Comparison of ENCODE assay signal across 8 cellular contexts in the genomic region with DNA sequence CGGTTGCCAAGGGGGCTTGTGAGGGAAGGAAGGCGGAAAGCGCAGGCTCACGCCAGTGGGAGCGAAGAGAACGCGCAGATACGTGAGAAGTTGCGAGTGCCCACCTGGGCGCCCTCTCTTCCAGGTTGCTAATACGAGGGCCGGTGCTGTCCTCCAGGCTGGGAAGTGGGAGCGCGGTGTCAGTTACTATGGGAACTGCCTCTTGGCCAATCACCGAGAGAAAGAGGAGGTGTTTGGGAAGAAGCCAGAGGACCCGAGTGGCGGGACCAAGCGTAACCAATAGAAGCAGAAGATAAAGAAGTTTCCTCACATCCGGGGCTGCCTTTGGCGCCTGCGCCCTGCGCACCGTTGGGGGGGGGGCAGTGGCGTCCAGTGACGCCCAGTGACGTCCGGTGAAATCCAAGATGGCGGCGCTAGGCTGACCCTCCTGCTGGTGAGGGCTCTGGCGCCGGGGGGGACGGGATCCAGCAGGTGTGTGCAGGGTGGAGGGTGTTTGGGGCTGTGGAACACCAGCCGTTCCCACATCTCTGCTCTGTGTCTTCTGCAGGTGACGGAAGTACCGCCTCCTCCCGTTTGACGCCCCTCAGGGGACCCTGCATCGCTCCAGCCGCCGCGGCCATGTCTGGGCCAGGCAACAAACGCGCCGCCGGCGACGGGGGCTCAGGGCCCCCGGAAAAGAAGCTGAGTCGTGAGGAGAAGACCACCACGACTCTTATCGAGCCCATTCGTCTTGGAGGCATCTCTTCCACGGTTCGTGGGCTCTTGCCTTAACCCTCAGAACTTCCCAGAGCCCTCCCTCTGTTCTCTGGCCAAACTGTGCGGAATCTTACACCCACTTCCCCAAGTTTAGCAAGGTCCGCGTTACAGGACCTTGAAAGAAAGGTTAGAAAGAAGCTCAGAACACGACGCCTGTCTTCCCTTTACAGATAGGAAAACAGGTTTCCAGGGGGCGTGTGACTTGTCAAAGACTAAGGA. TPM values are rescaled to one million over a fixed set of nuclear protein-coding genes. Genes with fewer than 3 reads are reported as not detected.
DNase-seq lines count a peak whose midpoint lies in the region; ATAC-seq and TF ChIP-seq lines count a peak whose summit lies in the region.

A gene (minus strand): TSS at position 135 of the 975 bp plus-strand sequence. CDS start 314 bp downstream, outside the sequence.
A gene (plus strand): TSS at position 395 of the 975 bp plus-strand sequence. CDS start 224 bp downstream, at position 619.

- DNase-seq in GM13976 (ENCODE audit: low spot score) (peak; percentile 99), NCI-H1436 treated with DMSO at 0.1 percent for 48 hours (lab: John Stamatoyannopoulos, UW) (peak; percentile 94), T follicular helper cell (ENCODE audit: low read depth) (peak; percentile 86), adrenal gland (peak; percentile 97 to 99 (median 98)), heart right ventricle (peak; percentile 95 to 98), pons (ENCODE audit: low spot score) (peak; percentile 98), type B pancreatic cell (ENCODE audit: extremely low spot score, unreplicated experiment) (peak; percentile 98)

- peaks cover 22 to 31% of the 10 kb centered on the region in 2 donors for H3K4me1 ChIP-seq in adrenal gland (replicated peaks in 1 of 2)
- peaks cover 17 to 55% (median 41%) of the 10 kb centered on the region in 9 donors for H3K4me1 ChIP-seq in heart right ventricle

- peak; percentile 78 to 84 for TF ChIP-seq POLR2A in adrenal gland (IDR thresholded peaks at IDR 0.05)

- in situ Hi-C loops in GM13976 (cut with MboI; ENCODE audit: low sequenced_read_pairs, unreplicated experiment), result no loop called here

- TF ChIP-seq CTCF in GM13976 (IDR thresholded peaks at IDR 0.05; ENCODE audit: borderline replicate concordance, control extremely low read depth, extremely low read depth, insufficient read depth, missing control alignments) (no peak), adrenal gland (IDR thresholded peaks at IDR 0.05) (no peak), heart right ventricle (IDR thresholded peaks at IDR 0.05) (no peak), type B pancreatic cell (conservative IDR thresholded peaks at IDR 0.05) (no peak)

- H3K27me3 ChIP-seq in adrenal gland, result no peaks in the 10 kb centered on the region
- H3K27me3 ChIP-seq in heart right ventricle, result no peaks in the 10 kb centered on the region

- H3K36me3 Mint-ChIP-seq in type B pancreatic cell, result peaks cover 8% of the 10 kb centered on the region

- H3K4me3 Mint-ChIP-seq in type B pancreatic cell, result peak within 1 kb of the TSS; percentile 96

- no peaks in the 10 kb centered on the region for H3K27me3 Mint-ChIP-seq in type B pancreatic cell

- H3K9me3 ChIP-seq in adrenal gland (replicated peaks in 1 of 3), result no peaks in the 10 kb centered on the region
- H3K9me3 ChIP-seq in heart right ventricle, result no peaks in the 10 kb centered on the region

- intact Hi-C loops in adrenal gland (cut with DNase I) (no loop called here), heart right ventricle (cut with DNase I) (loop anchor here in 1 of 10 donors (10.0 kb wide), 1 partner anchor 57 kb away; no protein-coding TSS in a partner anchor)

- H3K27ac ChIP-seq in adrenal gland (peak within 1 kb of the TSS; percentile 35 to 92 (median 87)), heart right ventricle (peak within 1 kb of the TSS; percentile 77 to 97 (median 93))

- H3K9me3 Mint-ChIP-seq in type B pancreatic cell, result no peaks in the 10 kb centered on the region

- ATAC-seq in HG02852 (IDR thresholded peaks at IDR 0.05; ENCODE audit: unreplicated experiment), result peak; percentile 87
- ATAC-seq in heart right ventricle, result peak; percentile 93 to 99 (median 98)

- H3K36me3 ChIP-seq in adrenal gland (replicated peaks in 1 of 2) (peaks cover 0 to 36% of the 10 kb centered on the region in 2 donors), heart right ventricle (peaks cover 0 to 65% (median 33%) of the 10 kb centered on the region in 9 donors)

- H3K4me3 ChIP-seq in adrenal gland (peak within 1 kb of the TSS; percentile 58 to 91 (median 80)), heart right ventricle (peak within 1 kb of the TSS; percentile 84 to 94 (median 90))

- H3K4me1 Mint-ChIP-seq in type B pancreatic cell (ENCODE audit: unreplicated experiment), result peaks cover 17% of the 10 kb centered on the region

- 0 to 1% (median 1%) methylated on average over 52 to 60 of the region's 60 CpGs for WGBS in adrenal gland, 4 donors
- WGBS in heart right ventricle, 2 donors, result 0% methylated on average over 54 to 60 of the region's 60 CpGs

- H3K27ac Mint-ChIP-seq in type B pancreatic cell, result peak within 1 kb of the TSS; percentile 92

RNA-seq across cellular contexts. Expression of the first gene that starts in this region (rescaled TPM):
- total RNA-seq in adrenal gland (10 to 100 TPM in 2 of 8 donors, 1 to 10 TPM in 6; 2.3 to 12.8 (median 7.4) TPM), heart right ventricle (1 to 10 TPM in 5 of 10 donors, under 1 TPM in 5; 0.44 to 2.2 (median 0.90) TPM), type B pancreatic cell (ENCODE audit: low replicate concordance) (14.2 and 15.0 TPM in 2 replicates)
- polyA plus RNA-seq in adrenal gland (10 to 100 TPM in 2 of 3 donors, 1 to 10 TPM in 1; 6.3 to 37.6 (median 24.6) TPM), heart right ventricle (1 to 10 TPM; 1.9 to 2.3 TPM)

RNA-seq across cellular contexts. Expression of the second gene that starts in this region (rescaled TPM):
- 100 to 1,000 TPM in 7 of 8 donors, 10 to 100 TPM in 1; 86.9 to 164 (median 109) TPM for total RNA-seq in adrenal gland
- polyA plus RNA-seq in adrenal gland, result 100 to 1,000 TPM; 121 to 143 (median 137) TPM
- 10 to 100 TPM; 33.0 to 69.9 (median 42.6) TPM for total RNA-seq in heart right ventricle
- polyA plus RNA-seq in heart right ventricle, result 10 to 100 TPM; 40.2 to 50.2 TPM
- total RNA-seq in type B pancreatic cell (ENCODE audit: low replicate concordance), result 107 and 131 TPM in 2 replicates

Comparison
In these comparisons a context has a peak if more than half of its experiments do, and no peak if none do; other contexts are left out.
1. Peak in every context shown above with its lines: DNase-seq, ATAC-seq, H3K4me3 ChIP-seq and H3K27ac ChIP-seq.